Comparison of ENCODE assay signal across 8 cellular contexts in the genomic region with DNA sequence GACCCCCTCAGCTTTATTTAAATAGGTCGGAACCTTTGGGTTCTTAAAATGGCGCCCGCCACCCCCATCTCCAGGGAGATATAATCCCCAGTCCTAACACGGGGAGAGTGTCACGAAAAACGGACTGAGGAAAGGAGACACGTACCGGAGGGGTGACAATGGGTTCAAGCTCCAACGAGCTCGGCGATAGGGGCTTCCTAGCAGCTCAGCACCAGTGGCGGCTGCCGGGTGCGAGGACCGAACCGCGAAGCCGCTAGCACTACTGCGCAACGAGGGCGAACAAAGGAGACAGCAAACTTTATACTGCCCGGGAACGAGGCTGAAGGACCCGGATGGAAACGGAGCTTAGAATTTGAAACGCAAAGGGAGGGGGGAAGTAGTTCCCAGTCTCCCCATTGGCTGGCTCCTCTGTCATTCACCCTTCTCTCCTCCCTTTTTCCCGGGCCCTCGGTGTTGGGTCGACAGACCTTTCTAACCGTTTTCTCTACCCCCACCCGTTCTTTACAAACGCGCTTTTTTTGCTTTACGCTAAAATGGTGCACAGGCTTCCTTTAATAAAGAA. TPM values are rescaled to one million over a fixed set of nuclear protein-coding genes. Genes with fewer than 3 reads are reported as not detected.
A peak's percentile ranks its signal among the peaks of the same experiment; 100 is the strongest.
DNase-seq lines count a peak whose midpoint lies in the region; ATAC-seq and TF ChIP-seq lines count a peak whose summit lies in the region.

Gene RBMX (minus strand): TSS at position 274 of the 562 bp plus-strand sequence. CDS start 1,298 bp downstream, outside the sequence.

- POLR2A ChIA-PET in GM10248 (lab: Yijun Ruan, JAX), result interaction anchor here (0.6 to 1.2 kb wide), 8 partner anchors 9 to 263 kb away, joined by 3 to 12 read pairs (median 5); no protein-coding TSS in a partner anchor

- peak within 1 kb of the TSS; percentile 95 for H3K4me3 Mint-ChIP-seq in activated naive CD8-positive, alpha-beta T cell

- H3K36me3 ChIP-seq in ovary, result no peaks in the 10 kb centered on the region
- peaks cover 17 to 20% of the 10 kb centered on the region in 2 donors for H3K36me3 ChIP-seq in thyroid gland

- no peak for TF ChIP-seq CTCF in GM10248 (IDR thresholded peaks at IDR 0.05; ENCODE audit: control extremely low read depth, extremely low read depth, low read depth, missing control alignments)
- no peak for TF ChIP-seq CTCF in ovary (IDR thresholded peaks at IDR 0.05)
- no peak for TF ChIP-seq CTCF in thyroid gland (IDR thresholded peaks at IDR 0.05)

- H3K4me3 ChIP-seq in ovary, result peak within 1 kb of the TSS; percentile 70
- H3K4me3 ChIP-seq in thyroid gland (replicated peaks in 1 of 3), result peak within 1 kb of the TSS; percentile 48 to 91 (median 69)

- no peaks in the 10 kb centered on the region for H3K9me3 ChIP-seq in ovary
- no peaks in the 10 kb centered on the region for H3K9me3 ChIP-seq in thyroid gland

- intact Hi-C loops in head of caudate nucleus (cut with DNase I), result no loop called here
- intact Hi-C loops in ovary (cut with DNase I), result no loop called here
- intact Hi-C loops in thyroid gland (cut with DNase I), result no loop called here

- no peaks in the 10 kb centered on the region for H3K9me3 Mint-ChIP-seq in activated naive CD8-positive, alpha-beta T cell (ENCODE audit: low read depth)

- DNase-seq in GM10248 (ENCODE audit: extremely low spot score) (peak; percentile 89), NCI-H1105 (lab: John Stamatoyannopoulos, UW) (peak; percentile 89), SKM-1 treated with dmso at 0.1 percent for 144 hours (lab: John Stamatoyannopoulos, UW; ENCODE audit: unreplicated experiment) (peak; percentile 74), head of caudate nucleus (peak; percentile 84 to 98 (median 94)), ovary (peak; percentile 90 to 95 (median 91)), thyroid gland (peak; percentile 88 to 90)

- H3K27ac ChIP-seq in ovary (peak within 1 kb of the TSS; percentile 93 to 95), thyroid gland (peak within 1 kb of the TSS; percentile 94 to 97 (median 95))

- 32 to 51% (median 39%) methylated on average over 34 of the region's 34 CpGs for WGBS in ovary, 3 donors
- 0% methylated on average over 20 to 28 of the region's 34 CpGs for WGBS in thyroid gland, 2 donors

- peaks cover 24% of the 10 kb centered on the region for H3K4me1 Mint-ChIP-seq in activated naive CD8-positive, alpha-beta T cell (ENCODE audit: low read depth)

- no peaks in the 10 kb centered on the region for H3K27me3 ChIP-seq in ovary
- H3K27me3 ChIP-seq in thyroid gland, result no peaks in the 10 kb centered on the region

- peak within 1 kb of the TSS; percentile 99 for H3K27ac Mint-ChIP-seq in activated naive CD8-positive, alpha-beta T cell

- peaks cover 10% of the 10 kb centered on the region for H3K36me3 Mint-ChIP-seq in activated naive CD8-positive, alpha-beta T cell

- no peaks in the 10 kb centered on the region for H3K27me3 Mint-ChIP-seq in activated naive CD8-positive, alpha-beta T cell

- H3K4me1 ChIP-seq in ovary (ENCODE audit: insufficient read depth) (no peaks in the 10 kb centered on the region), thyroid gland (no peaks in the 10 kb centered on the region)

- TF ChIP-seq EP300 in ovary (IDR thresholded peaks at IDR 0.05), result no peak

- peak; percentile 96 for TF ChIP-seq POLR2A in ovary (IDR thresholded peaks at IDR 0.05)
- peak; percentile 75 to 92 for TF ChIP-seq POLR2A in thyroid gland (IDR thresholded peaks at IDR 0.05)

- CTCF ChIA-PET in GM10248 (lab: Yijun Ruan, JAX), result interaction anchor here (1.5 kb wide), 1 partner anchor 45 kb away, joined by 3 read pairs; no protein-coding TSS in a partner anchor

- ATAC-seq in HG02623 (IDR thresholded peaks at IDR 0.05; ENCODE audit: unreplicated experiment), result peak; percentile 95

RNA-seq across cellular contexts. Expression of gene RBMX, which starts in this region (rescaled TPM):
- total RNA-seq in ovary (100 to 1,000 TPM; 192 to 400 (median 305) TPM), thyroid gland (100 to 1,000 TPM; 205 to 361 (median 236) TPM)
- polyA plus RNA-seq in ovary, result 100 to 1,000 TPM; 318 to 444 TPM

Comparison
In these comparisons a context has a peak if more than half of its experiments do, and no peak if none do; other contexts are left out.
1. Peak in every context shown above with its lines: DNase-seq, ATAC-seq, H3K4me3 ChIP-seq and H3K27ac ChIP-seq.